Comparison of ENCODE assay signal across 9 cellular contexts in genomic region chr6:47655719-47656595, GRCh38. TPM values are rescaled to one million over a fixed set of nuclear protein-coding genes. Genes with fewer than 3 reads are reported as not detected.
DNase-seq lines count a peak whose midpoint lies in the region; ATAC-seq, FAIRE-seq and TF ChIP-seq lines count a peak whose summit lies in the region.
"Had no signal": no experiment of that assay in that cellular context is flagged by ENCODE, and none has a peak within 500 bp of the region (broad histone marks: within the 10 kb centered on the region; RNA-seq: fewer than 3 reads in every experiment).

No MANE protein-coding gene starts in this region.

- FAIRE-seq in H1 (lab: Jason Lieb, UNC): no peak

- TF ChIP-seq POLR2A in H1 (IDR thresholded peaks at IDR 0.05; ENCODE audit: control extremely low read depth in 1 of 2, low read depth in 2 of 2, low read length in 2 of 2): no peak

- H4K8ac ChIP-seq in H1 (ENCODE audit: extremely low read depth, insufficient read depth, low read length): no peak overlapping the region

- POLR2A ChIA-PET in PC-9 (lab: Charles Lee; ENCODE audit: unreplicated experiment) (interaction anchor here (0.5 to 0.6 kb wide), 3 partner anchors 179 to 236 kb away, joined by 3 read pairs; partner anchors contain the start of gene CD2AP), H1 (lab: Charles Lee; ENCODE audit: partially characterized antibody) (interaction anchor here (0.8 kb wide), 1 partner anchor 12 kb away, joined by 3 read pairs; no protein-coding TSS in a partner anchor)

- peak overlapping the region; percentile 23; the same call in 1 of the 2 replicates for H2BK15ac ChIP-seq in H1 (ENCODE audit: low read length)

- no peaks in the 10 kb centered on the region for H4K20me1 ChIP-seq in PC-9 (ENCODE audit: insufficient read depth)
- H4K20me1 ChIP-seq in H1 (replicated peaks in 1 of 2; ENCODE audit: control insufficient read depth in 1 of 2, insufficient read depth in 2 of 2, low read length in 2 of 2): no peaks in the 10 kb centered on the region

- TF ChIP-seq RAD21 in H1 (IDR thresholded peaks at IDR 0.05 in 1 of 2, conservative IDR thresholded peaks at IDR 0.05 in 1 of 2; ENCODE audit: low read depth in 2 of 2, low read length in 2 of 2): no peak

- no peak overlapping the region for H3K56ac ChIP-seq in H1 (replicated peaks; ENCODE audit: insufficient read length, low read depth, low read length)

- H3K4me2 ChIP-seq in PC-9: peak overlapping the region; percentile 45
- H3K4me2 ChIP-seq in H1 (ENCODE audit: insufficient read depth in 1 of 2, low read depth in 2 of 2, low read length in 2 of 2): no peak overlapping the region

- H3K27me3 ChIP-seq in PC-9 (ENCODE audit: insufficient read depth, low read depth) (no peaks in the 10 kb centered on the region), H1 (replicated peaks in 1 of 4; ENCODE audit: control insufficient read depth in 3 of 4, extremely low read depth in 1 of 4, insufficient read depth in 3 of 4, low read length in 3 of 4) (no peaks in the 10 kb centered on the region), HAP-1 (ENCODE audit: low read depth) (peaks cover 9% of the 10 kb centered on the region; the same call in 1 of the 2 replicates)

- H4K91ac ChIP-seq in H1 (replicated peaks; ENCODE audit: insufficient read length, low read length): no peak overlapping the region

- H3K23ac ChIP-seq in H1 (ENCODE audit: insufficient read length): no peak overlapping the region

- TF ChIP-seq CTCF in PC-9 (conservative IDR thresholded peaks at IDR 0.05) (no peak), H1 (IDR thresholded peaks at IDR 0.05; ENCODE audit: control extremely low read depth in 1 of 3, insufficient read depth in 1 of 3, low read depth in 1 of 3, low read length in 3 of 3) (no peak)

- intact Hi-C loops in PC-9 (cut with micrococcal nuclease; ENCODE audit: unreplicated experiment): loop anchor here (2.0 kb wide), 1 partner anchor 45 kb away; no protein-coding TSS in a partner anchor

- 72% methylated on average over 7 of the region's 7 CpGs; no CpG with 5 or more reads in 1 of the 2 experiments for WGBS in H1 (ENCODE audit: extremely low coverage in 1 of 2, insufficient coverage in 1 of 2, insufficient read length in 1 of 2, insufficient replicate concordance in 2 of 2, low coverage in 1 of 2, low lambda C conversion rate in 2 of 2, missing lambda C conversion rate in 1 of 2), 2 experiments

- peak; percentile 1 to 13 for DNase-seq in activated CD4-positive, alpha-beta T cell treated with anti-CD3 and anti-CD28 coated beads for 4 hours
- DNase-seq in activated CD4-positive, alpha-beta T cell treated with anti-CD3 and anti-CD28 coated beads for 1 hour: no peak
- DNase-seq in PC-9 (peak; percentile 78 to 84), H1 (ENCODE audit: low read depth in 1 of 2, low spot score in 2 of 2) (peak in 1 of 2 experiments; percentile 36), HAP-1 (ENCODE audit: low spot score in 2 of 2) (no peak)
- DNase-seq in stimulated activated CD4-positive, alpha-beta T cell treated with anti-CD3 and anti-CD28 coated beads, Interleukin-4, amount 100 ng/mL, for 24 hours: peak; percentile 7

- CTCF ChIA-PET in PC-9 (lab: Charles Lee): no interaction called here
- CTCF ChIA-PET in H1 (lab: Charles Lee; ENCODE audit: partially characterized antibody): interaction anchor here (0.6 to 5.4 kb wide), 6 partner anchors 24 to 821 kb away, joined by 3 to 25 read pairs (median 5); no protein-coding TSS in a partner anchor

- no peak overlapping the region for H2BK120ac ChIP-seq in H1 (replicated peaks; ENCODE audit: low read depth, low read length)

- ATAC-seq in HG02759 (IDR thresholded peaks at IDR 0.05; ENCODE audit: unreplicated experiment): no peak
- no peak for ATAC-seq in GM19455 (IDR thresholded peaks at IDR 0.05; ENCODE audit: unreplicated experiment)

- no peak overlapping the region for H3K14ac ChIP-seq in H1 (ENCODE audit: insufficient read length)

- no peak overlapping the region for H3K4ac ChIP-seq in H1 (replicated peaks; ENCODE audit: insufficient read length, low read depth, low read length)

- BruUV-seq in PC-9 (replicated peaks; lab: Mats Ljungman, UMichigan): no TSS peak

- H2BK5ac ChIP-seq in H1 (ENCODE audit: low read depth, low read length): no peak overlapping the region

- H3K4me3 ChIP-seq in PC-9 (no peak overlapping the region), H1 (ENCODE audit: extremely low read depth in 1 of 4, insufficient read depth in 2 of 4, low read depth in 3 of 4, low read length in 4 of 4) (no peak overlapping the region), HAP-1 (no peak overlapping the region)
- H3K4me3 ChIP-seq: SK-N-MC had no signal

- H2BK12ac ChIP-seq in H1 (ENCODE audit: low read depth, low read length): 0 out of 2 replicates have a peak overlapping the region, but pooled peaks have one; percentile 21

- H2AK5ac ChIP-seq in H1 (ENCODE audit: low read depth, low read length): no peak overlapping the region

- no peaks in the 10 kb centered on the region for H3K9me3 ChIP-seq in PC-9 (ENCODE audit: insufficient read depth, low read depth)
- H3K9me3 ChIP-seq in H1 (ENCODE audit: insufficient read depth in 2 of 2, low read depth in 1 of 2, low read length in 1 of 2): no peaks in the 10 kb centered on the region
- no peaks in the 10 kb centered on the region for H3K9me3 ChIP-seq in HAP-1

- in situ Hi-C loops in HAP-1 (cut with MboI; ENCODE audit: low sequenced_read_pairs): no loop called here

- no peak for TF ChIP-seq EP300 in H1 (IDR thresholded peaks at IDR 0.05; ENCODE audit: borderline replicate concordance in 1 of 2, low read depth in 2 of 2, low read length in 2 of 2)

- no peak overlapping the region for H4K5ac ChIP-seq in H1 (ENCODE audit: insufficient read length, low read depth, low read length)

- no peaks in the 10 kb centered on the region for H3K79me2 ChIP-seq in PC-9 (ENCODE audit: low read depth)
- no peaks in the 10 kb centered on the region for H3K79me2 ChIP-seq in H1 (ENCODE audit: control insufficient read depth in 1 of 2, insufficient read depth in 2 of 2, low read length in 2 of 2)

- H3F3A ChIP-seq in PC-9 (ENCODE audit: insufficient read depth, low read depth): peaks cover 6% of the 10 kb centered on the region; the same call in 1 of the 2 replicates

- no peak overlapping the region for H3K9ac ChIP-seq in H1 (replicated peaks in 1 of 4; ENCODE audit: extremely low read depth in 1 of 4, low read depth in 3 of 4, low read length in 3 of 4)

- no peaks in the 10 kb centered on the region; the same call in 1 of the 2 replicates for H3K23me2 ChIP-seq in H1 (ENCODE audit: low read depth, low read length)

- H2AFZ ChIP-seq in PC-9 (no peak overlapping the region), H1 (ENCODE audit: low read length) (peak overlapping the region; percentile 81)

- no peak overlapping the region for H3K18ac ChIP-seq in H1 (ENCODE audit: extremely low read depth, low read length)

- H3K36me3 ChIP-seq in PC-9 (ENCODE audit: low read depth) (no peaks in the 10 kb centered on the region), H1 (ENCODE audit: control insufficient read depth in 2 of 4, insufficient read depth in 4 of 4, low read length in 3 of 4) (no peaks in the 10 kb centered on the region), HAP-1 (replicated peaks) (no peaks in the 10 kb centered on the region)

- no peaks in the 10 kb centered on the region for H3K9me2 ChIP-seq in PC-9 (ENCODE audit: insufficient read depth)

- no peaks in the 10 kb centered on the region for H3K79me1 ChIP-seq in H1 (ENCODE audit: low read depth, low read length)

- H3K27ac ChIP-seq in PC-9: 0 out of 2 replicates have a peak overlapping the region, but pooled peaks have one; percentile 22
- H3K27ac ChIP-seq in H1 (ENCODE audit: low read depth, low read length): no peak overlapping the region
- H3K27ac ChIP-seq: SK-N-MC had no signal

- H3K4me1 ChIP-seq in PC-9 (replicated peaks; ENCODE audit: insufficient read depth): peaks cover 30% of the 10 kb centered on the region
- H3K4me1 ChIP-seq in H1 (replicated peaks in 1 of 4; ENCODE audit: control insufficient read depth in 3 of 4, insufficient read depth in 4 of 4, low read length in 3 of 4): peaks cover 0 to 4% (median 1%) of the 10 kb centered on the region in 4 experiments; a peak in 1 of 7 replicates
- no peaks in the 10 kb centered on the region for H3K4me1 ChIP-seq in HAP-1

- no peak overlapping the region for H2BK20ac ChIP-seq in H1 (ENCODE audit: low read length)

TF ChIP-seq in H1, 55 proteins besides CTCF, POLR2A, EP300 and RAD21:
- TF ChIP-seq JUND (IDR thresholded peaks at IDR 0.05; ENCODE audit: low read length) (peak; percentile 70), EZH2 (IDR thresholded peaks at IDR 0.05; ENCODE audit: low read depth, low read length, severe bottlenecking) (no peak)

RNA-seq across cellular contexts. Expression of gene ADGRF4, which starts 42.4 kb away (rescaled TPM):
- 4.5 and 5.2 TPM in 2 replicates for total RNA-seq in PC-9 (2021)
- not detected in 2 replicates for total RNA-seq in H1 (2021; fragmentation: NEBNext Ultra II Directional; extraction: Animal tissue kit (Norgen Biotek cat#: 25700))
- 0.02 TPM in 1 of 2 replicates, not detected in the other for polyA plus RNA-seq in H1 (2011; rRNA removed)
- not detected for polyA plus RNA-seq in H1 (2011; cell fraction: cytosol; rRNA removed)
- not detected for polyA plus RNA-seq in H1 (2011; cell fraction: nucleus; rRNA removed)
- not detected in 4 replicates for polyA plus RNA-seq in H1 (2012, experiment 1 of 2)
- polyA plus RNA-seq in H1 (2012, experiment 2 of 2): not detected
- polyA plus RNA-seq in H1 (2013, experiment 1 of 2): not detected
- not detected for polyA plus RNA-seq in H1 (2013, experiment 2 of 2)
- polyA minus RNA-seq in H1 (2011; rRNA and poly(A)+ RNA removed): not detected in 2 replicates
- not detected for polyA minus RNA-seq in H1 (2011; cell fraction: cytosol; rRNA and poly(A)+ RNA removed)
- polyA minus RNA-seq in H1 (2011; cell fraction: nucleus; rRNA and poly(A)+ RNA removed): not detected

Comparison
In these comparisons a context has a peak if more than half of its experiments do, and no peak if none do; other contexts are left out.
1. DNase-seq: peak in activated CD4-positive, alpha-beta T cell treated with anti-CD3 and anti-CD28 coated beads for 4 hours (2 of 2), PC-9 (2 of 2) and stimulated activated CD4-positive, alpha-beta T cell treated with anti-CD3 and anti-CD28 coated beads, Interleukin-4, amount 100 ng/mL, for 24 hours (single experiment); none in activated CD4-positive, alpha-beta T cell treated with anti-CD3 and anti-CD28 coated beads for 1 hour (single experiment) and HAP-1 (0 of 2).